Comparison of ENCODE assay signal across 21 cellular contexts in genomic region chr4:39620551-39620950, GRCh38. TPM values are rescaled to one million over a fixed set of nuclear protein-coding genes. Genes with fewer than 3 reads are reported as not detected.
A peak's percentile ranks its signal among the peaks of the same experiment; 100 is the strongest.
DNase-seq lines count a peak whose midpoint lies in the region; ATAC-seq and TF ChIP-seq lines count a peak whose summit lies in the region.
"Had no signal": no experiment of that assay in that cellular context is flagged by ENCODE, and none has a peak within 500 bp of the region (broad histone marks: within the 10 kb centered on the region; RNA-seq: fewer than 3 reads in every experiment).

No MANE protein-coding gene starts in this region.

- peaks cover 92% of the 10 kb centered on the region for H3K79me2 ChIP-seq in Karpas-422 (ENCODE audit: low read length)

- no peak overlapping the region for H4K91ac ChIP-seq in mesenchymal stem cell (ENCODE audit: low read length)

- peaks cover 52% of the 10 kb centered on the region for H3K36me3 ChIP-seq in Karpas-422 (ENCODE audit: insufficient read depth, low read length)
- no peaks in the 10 kb centered on the region for H3K36me3 ChIP-seq in brain microvascular endothelial cell (replicated peaks)
- H3K36me3 ChIP-seq in mesenchymal stem cell (ENCODE audit: control insufficient read depth in 1 of 2, insufficient read depth in 2 of 2, low read depth in 1 of 2, low read length in 2 of 2) = peaks cover 0 to under 1% of the 10 kb centered on the region in 2 experiments
- H3K36me3 ChIP-seq: heart left ventricle had no signal

- 100% methylated on average over 2 of the region's 3 CpGs for WGBS in mesenchymal stem cell

- H3K4me2 ChIP-seq in Karpas-422 (ENCODE audit: low read depth, low read length, poor library complexity, severe bottlenecking) = no peak overlapping the region
- H3K4me2 ChIP-seq in mesenchymal stem cell (ENCODE audit: low read length, poor library complexity, severe bottlenecking) = no peak overlapping the region

- no peak overlapping the region for H2BK5ac ChIP-seq in mesenchymal stem cell (ENCODE audit: low read depth, low read length, poor library complexity, severe bottlenecking)

- no peak overlapping the region for H2BK15ac ChIP-seq in mesenchymal stem cell (ENCODE audit: low read depth, poor library complexity, severe bottlenecking)

- no peak overlapping the region for H3K23ac ChIP-seq in mesenchymal stem cell (ENCODE audit: low read length in 2 of 2)

- H3K18ac ChIP-seq in mesenchymal stem cell (ENCODE audit: low read depth in 1 of 2, low read length in 2 of 2) = peak overlapping the region in 1 of 2 experiments; percentile 62

- in situ Hi-C loops in brain microvascular endothelial cell (cut with HindIII; ENCODE audit: low pct_ligation_motif_present, low sequenced_read_pairs) = no loop called here

- DNase-seq in Karpas-422 (no peak), brain microvascular endothelial cell (no peak), mesenchymal stem cell (no peak), DMS53 treated with DMSO at 0.1 percent for 48 hours (lab: John Stamatoyannopoulos, UW; ENCODE audit: unreplicated experiment) (no peak), AML-193 (lab: John Stamatoyannopoulos, UW) (no peak)
- DNase-seq: ACHN; CD8-positive, alpha-beta T cell; DMS79 treated with DMSO at 0.1 percent for 48 hours; GOT3; heart left ventricle; KBM-7; mammary epithelial cell; NCI-H1048; NCI-H2081; NCI-H510A; posterior cingulate gyrus; Right ventricle myocardium superior had no signal

- ATAC-seq in HG03108 (IDR thresholded peaks at IDR 0.05; ENCODE audit: unreplicated experiment) = no peak
- ATAC-seq in GM21529 (IDR thresholded peaks at IDR 0.05; ENCODE audit: unreplicated experiment) = no peak
- ATAC-seq: CD8-positive, alpha-beta T cell; heart left ventricle; natural killer cell treated with Interleukin-12 subunit alpha and Interleukin-12 subunit beta and Interleukin-15 and Interleukin-18, amount 100 ng/mL, for 72 hours had no signal

- H2AFZ ChIP-seq in Karpas-422 (ENCODE audit: low read length) = no peak overlapping the region
- no peak overlapping the region for H2AFZ ChIP-seq in mesenchymal stem cell (ENCODE audit: low read depth, low read length)

- H4K8ac ChIP-seq in mesenchymal stem cell (ENCODE audit: low read length) = no peak overlapping the region

- H3K9ac ChIP-seq in Karpas-422 (ENCODE audit: low read length) (no peak overlapping the region), mesenchymal stem cell (ENCODE audit: low read length) (peak overlapping the region; percentile 75)

- H2AK5ac ChIP-seq in mesenchymal stem cell (ENCODE audit: low read length, severe bottlenecking) = no peak overlapping the region

- no peak overlapping the region for H2BK120ac ChIP-seq in mesenchymal stem cell (ENCODE audit: low read depth, low read length)

- H3K79me1 ChIP-seq in mesenchymal stem cell (replicated peaks; ENCODE audit: low read length, poor library complexity, severe bottlenecking) = peaks cover 8% of the 10 kb centered on the region

- no peaks in the 10 kb centered on the region for H3K9me2 ChIP-seq in Karpas-422 (replicated peaks; ENCODE audit: insufficient read depth, low read length)

- TF ChIP-seq CTCF in 22Rv1 (IDR thresholded peaks at IDR 0.05) (no peak), brain microvascular endothelial cell (IDR thresholded peaks at IDR 0.05; ENCODE audit: low read depth, low read length, missing control alignments) (no peak)

- H3K4me3 ChIP-seq in Karpas-422 (ENCODE audit: low read length) = no peak overlapping the region
- H3K4me3 ChIP-seq in brain microvascular endothelial cell (ENCODE audit: low read depth, low read length) = no peak overlapping the region
- H3K4me3 ChIP-seq in mesenchymal stem cell (ENCODE audit: insufficient read depth in 1 of 2, low read depth in 1 of 2, low read length in 2 of 2) = no peak overlapping the region
- H3K4me3 ChIP-seq: heart left ventricle had no signal

- no peak overlapping the region for H2BK12ac ChIP-seq in mesenchymal stem cell (ENCODE audit: low read length in 2 of 2)

- H3K4ac ChIP-seq in mesenchymal stem cell (ENCODE audit: low read depth in 1 of 2, low read length in 2 of 2) = no peak overlapping the region

- H3K14ac ChIP-seq in mesenchymal stem cell (ENCODE audit: low read length in 2 of 2) = no peak overlapping the region

- H3K27me3 ChIP-seq in Karpas-422 (ENCODE audit: low read length) (no peaks in the 10 kb centered on the region), brain microvascular endothelial cell (replicated peaks) (no peaks in the 10 kb centered on the region), mesenchymal stem cell (ENCODE audit: control insufficient read depth in 1 of 2, insufficient read depth in 1 of 2, low read length in 2 of 2) (no peaks in the 10 kb centered on the region)
- H3K27me3 ChIP-seq: heart left ventricle had no signal

- H3K27ac ChIP-seq in 22Rv1 = peak overlapping the region; percentile 54
- 0 out of 2 replicates have a peak overlapping the region, but pooled peaks have one; percentile 5 for H3K27ac ChIP-seq in Karpas-422 (ENCODE audit: low read length)
- peak overlapping the region; percentile 84 for H3K27ac ChIP-seq in brain microvascular endothelial cell
- no peak overlapping the region for H3K27ac ChIP-seq in mesenchymal stem cell (ENCODE audit: low read length, poor library complexity, severe bottlenecking)

- peaks cover 48% of the 10 kb centered on the region for H4K20me1 ChIP-seq in Karpas-422 (ENCODE audit: insufficient read depth, low read depth, low read length)

- H3K9me3 ChIP-seq in Karpas-422 (ENCODE audit: low read length) (no peaks in the 10 kb centered on the region), mesenchymal stem cell (ENCODE audit: control insufficient read depth, low read length) (no peaks in the 10 kb centered on the region)

- H3K4me1 ChIP-seq in Karpas-422 (ENCODE audit: low read length) (peaks cover 71% of the 10 kb centered on the region), mesenchymal stem cell (ENCODE audit: control insufficient read depth, insufficient read depth, low read depth, low read length) (peaks cover 9% of the 10 kb centered on the region)

RNA-seq across cellular contexts. Expression of gene SMIM14, which starts 18.1 kb away (rescaled TPM):
- 174 and 689 TPM in 2 replicates for total RNA-seq in Karpas-422 (2014; rRNA removed; shearing (Covaris generic); ENCODE audit: low replicate concordance)
- polyA plus RNA-seq in mesenchymal stem cell (2013, experiment 1 of 2) = 15.1 TPM
- 17.3 TPM for polyA plus RNA-seq in mesenchymal stem cell (2013, experiment 2 of 2)
